Comparison of ENCODE assay signal across 35 cellular contexts in the genomic region with DNA sequence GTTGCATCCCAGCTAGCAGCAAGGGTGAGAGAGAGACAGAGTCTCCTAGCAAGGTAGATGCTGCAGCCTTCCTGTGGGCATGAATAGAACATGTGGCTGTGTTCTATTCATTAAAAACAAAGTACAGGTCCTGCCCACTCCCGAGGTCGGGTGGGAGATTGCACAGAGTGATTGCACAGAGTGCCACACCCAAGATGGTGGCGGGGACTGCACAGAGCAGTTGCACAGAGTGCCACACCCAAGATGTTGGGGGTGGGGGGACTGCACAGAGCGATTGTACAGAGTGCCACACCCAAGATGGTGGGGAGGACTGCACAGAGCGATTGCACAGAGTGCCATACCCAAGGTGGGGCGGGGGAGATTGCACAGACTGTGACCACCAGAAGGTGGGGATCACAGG.
"Had no signal": no experiment of that assay in that cellular context is flagged by ENCODE, and none has a peak within 500 bp of the region (broad histone marks: within the 10 kb centered on the region; RNA-seq: fewer than 3 reads in every experiment).

No MANE protein-coding gene starts in this region.

- H3K27me3 Mint-ChIP-seq: activated B cell treated with CpG ODN at 0.5 μM for 24 hours had no signal

- H3K27me3 ChIP-seq: brain microvascular endothelial cell, foreskin keratinocyte, gastrocnemius medialis had no signal

- H3K36me3 ChIP-seq: brain microvascular endothelial cell, esophagus muscularis mucosa, gastrocnemius medialis, heart left ventricle, WERI-Rb-1 had no signal

- H3K4me1 Mint-ChIP-seq: activated B cell treated with CpG ODN at 0.5 μM for 24 hours, T-helper 17 cell had no signal

- H3K4me3 Mint-ChIP-seq: activated B cell treated with CpG ODN at 0.5 μM for 24 hours; activated CD8-positive, alpha-beta T cell treated with anti-CD3 and anti-CD28 coated beads for 36 hours; activated naive CD8-positive, alpha-beta T cell; activated T-helper 1 cell treated with anti-CD3 and anti-CD28 coated beads, Interleukin-12 subunit alpha, Interleukin-12 subunit beta, Interleukin-2, Interleukin-4 antibody, amounts not matched to agents 30 ng/mL and 10 ng/mL and 1 ng/mL, durations not matched to agents 14 hours and 24 hours and 36 hours; effector memory CD8-positive, alpha-beta T cell; T-helper 17 cell; T-helper 2 cell treated with Interferon-gamma antibody and Interleukin-4, amounts not matched to agents 5 μg/mL and 100 μg/mL, for 36 hours had no signal

- H3K4me1 ChIP-seq: esophagus muscularis mucosa, foreskin keratinocyte, gastrocnemius medialis had no signal

- DNase-seq: activated B cell treated with CpG ODN at 0.5 μM for 24 hours; activated CD4-positive, alpha-beta T cell treated with anti-CD3 and anti-CD28 coated beads for 48 hours; activated CD4-positive, alpha-beta T cell treated with anti-CD3 and anti-CD28 coated beads, Interleukin-2, amount 50 U/mL, for 1 hour; activated CD4-positive, alpha-beta T cell treated with anti-CD3 and anti-CD28 coated beads, Interleukin-2, amount 50 U/mL, for 48 hours; activated CD8-positive, alpha-beta memory T cell treated with anti-CD3 and anti-CD28 coated beads for 24 hours; activated CD8-positive, alpha-beta T cell treated with anti-CD3 and anti-CD28 coated beads for 36 hours; activated gamma-delta T cell; activated naive CD4-positive, alpha-beta T cell; activated naive CD4-positive, alpha-beta T cell treated with anti-CD3 and anti-CD28 coated beads, Interleukin-2, amount 50 U/mL, for 16 hours; activated T-cell treated with anti-CD3 and anti-CD28 coated beads, Interleukin-2, amount 50 U/mL, for 1 hour; activated T-cell treated with anti-CD3 and anti-CD28 coated beads, Interleukin-2, amount 50 U/mL, for 48 hours; amniotic stem cell; brain microvascular endothelial cell; caudate nucleus; cortex of kidney; dermis blood vessel endothelial cell; effector CD4-positive, alpha-beta T cell; effector memory CD8-positive, alpha-beta T cell; foreskin keratinocyte; gastrocnemius medialis; glutamatergic neuron; heart left ventricle; T-helper 1 cell; T-helper 17 cell; T1000; WERI-Rb-1 had no signal

- H3K27ac ChIP-seq: brain microvascular endothelial cell, esophagus muscularis mucosa, foreskin keratinocyte, gastrocnemius medialis, heart left ventricle, WERI-Rb-1 had no signal

- FAIRE-seq: astrocyte, bronchial epithelial cell, colon had no signal

- H3K9me3 ChIP-seq: esophagus muscularis mucosa, gastrocnemius medialis, heart left ventricle had no signal

- H3K36me3 Mint-ChIP-seq: activated naive CD8-positive, alpha-beta T cell had no signal

- ATAC-seq: activated CD4-positive, CD25-positive, alpha-beta regulatory T cell treated with anti-CD3 and anti-CD28 coated beads, Interleukin-2, amount 50 U/mL, for 24 hours; activated CD8-positive, alpha-beta T cell treated with anti-CD3 and anti-CD28 coated beads for 36 hours; effector memory CD8-positive, alpha-beta T cell; foreskin keratinocyte; gastrocnemius medialis; heart left ventricle; T-helper 17 cell had no signal

- H3K9me3 Mint-ChIP-seq: activated B cell treated with CpG ODN at 0.5 μM for 24 hours; activated CD8-positive, alpha-beta T cell treated with anti-CD3 and anti-CD28 coated beads for 36 hours; activated T-helper 1 cell treated with anti-CD3 and anti-CD28 coated beads, Interleukin-12 subunit alpha, Interleukin-12 subunit beta, Interleukin-2, Interleukin-4 antibody, amounts not matched to agents 30 ng/mL and 10 ng/mL and 1 ng/mL, durations not matched to agents 14 hours and 24 hours and 36 hours; activated T-helper 2 cell treated with anti-CD3 and anti-CD28 coated beads, Interferon-gamma antibody, Interleukin-2, Interleukin-4, amounts not matched to agents 10 μg/mL and 5 μg/mL and 100 μg/mL, durations not matched to agents 14 hours and 24 hours and 36 hours; T-helper 2 cell treated with Interferon-gamma antibody and Interleukin-4, amounts not matched to agents 5 μg/mL and 100 μg/mL, for 36 hours had no signal

- H3K4me3 ChIP-seq: esophagus muscularis mucosa, gastrocnemius medialis, heart left ventricle had no signal

- H3K27ac Mint-ChIP-seq: activated B cell treated with CpG ODN at 0.5 μM for 24 hours; activated CD8-positive, alpha-beta T cell treated with anti-CD3 and anti-CD28 coated beads for 36 hours; activated naive CD8-positive, alpha-beta T cell; activated T-helper 1 cell treated with anti-CD3 and anti-CD28 coated beads, Interleukin-12 subunit alpha, Interleukin-12 subunit beta, Interleukin-2, Interleukin-4 antibody, amounts not matched to agents 30 ng/mL and 10 ng/mL and 1 ng/mL, durations not matched to agents 14 hours and 24 hours and 36 hours; activated T-helper 2 cell treated with anti-CD3 and anti-CD28 coated beads, Interferon-gamma antibody, Interleukin-2, Interleukin-4, amounts not matched to agents 10 μg/mL and 5 μg/mL and 100 μg/mL, durations not matched to agents 14 hours and 24 hours and 36 hours; effector memory CD8-positive, alpha-beta T cell; T-helper 17 cell; T-helper 2 cell treated with Interferon-gamma antibody and Interleukin-4, amounts not matched to agents 5 μg/mL and 100 μg/mL, for 36 hours had no signal
